Comparison of ENCODE assay signal across 8 cellular contexts in genomic region chr7:66921396-66921917, GRCh38. TPM values are rescaled to one million over a fixed set of nuclear protein-coding genes. Genes with fewer than 3 reads are reported as not detected.
DNase-seq lines count a peak whose midpoint lies in the region; ATAC-seq, FAIRE-seq and TF ChIP-seq lines count a peak whose summit lies in the region.

No MANE protein-coding gene starts in this region.

- H3K4me1 ChIP-seq in HUES64 (ENCODE audit: insufficient read depth, low read length) (peaks cover 6% of the 10 kb centered on the region; the same call in 1 of the 2 replicates), muscle layer of duodenum (ENCODE audit: control insufficient read depth in 1 of 2, insufficient read depth in 2 of 2, low read length in 2 of 2) (peaks cover 0 to 38% of the 10 kb centered on the region in 2 donors)

- H3K36me3 ChIP-seq in HUES64 (ENCODE audit: insufficient read depth, low read length) = peaks cover 10% of the 10 kb centered on the region; the same call in 1 of the 2 replicates
- no peaks in the 10 kb centered on the region for H3K36me3 ChIP-seq in muscle layer of duodenum (ENCODE audit: control insufficient read depth in 1 of 2, insufficient read depth in 2 of 2, low read length in 2 of 2)

- peak overlapping the region; percentile 84 for H3K4me3 ChIP-seq in HUES64 (ENCODE audit: low read length)
- H3K4me3 ChIP-seq in epithelial cell of esophagus (ENCODE audit: low read length) = peak overlapping the region; percentile 94
- peak overlapping the region; percentile 96 for H3K4me3 ChIP-seq in muscle layer of duodenum (ENCODE audit: low read depth in 1 of 2, low read length in 2 of 2)

- DNase-seq in DMS 273 (lab: John Stamatoyannopoulos, UW; ENCODE audit: unreplicated experiment) = peak; percentile 89
- peak; percentile 11 for DNase-seq in activated CD4-positive, alpha-beta T cell treated with anti-CD3 and anti-CD28 coated beads for 48 hours
- DNase-seq in epithelial cell of esophagus (ENCODE audit: low read depth) = peak; percentile 19
- peak; percentile 30 for DNase-seq in urothelium cell line (ENCODE audit: low spot score)
- no peak for DNase-seq in germinal center (ENCODE audit: low spot score)

- H3K9ac ChIP-seq in HUES64 (ENCODE audit: low read depth, low read length) = peak overlapping the region; percentile 86

- under 1% methylated on average over 47 of the region's 47 CpGs for whole genome bisulfite sequencing in HUES64

- peak; percentile 20 for ATAC-seq in GM21447 (IDR thresholded peaks at IDR 0.05; ENCODE audit: unreplicated experiment)

- H3K27ac ChIP-seq in HUES64 (ENCODE audit: low read depth, low read length) (peak overlapping the region; percentile 27; the same call in 1 of the 2 replicates), muscle layer of duodenum (ENCODE audit: low read length) (peak overlapping the region; percentile 86)

- H3K27me3 ChIP-seq in HUES64 (ENCODE audit: insufficient read depth, low read length) (no peaks in the 10 kb centered on the region), muscle layer of duodenum (ENCODE audit: low read depth, low read length) (no peaks in the 10 kb centered on the region)

- no peak for TF ChIP-seq CTCF in epithelial cell of esophagus (IDR thresholded peaks at IDR 0.05; ENCODE audit: insufficient read depth, low read depth, low read length, missing control alignments)

- no peaks in the 10 kb centered on the region for H3K9me3 ChIP-seq in HUES64 (ENCODE audit: insufficient read depth, low read depth, low read length)
- no peaks in the 10 kb centered on the region for H3K9me3 ChIP-seq in muscle layer of duodenum (ENCODE audit: control insufficient read depth in 1 of 2, low read length in 2 of 2)

- FAIRE-seq in urothelium cell line (lab: Jason Lieb, UNC) = no peak

RNA-seq across cellular contexts. Expression of gene TMEM248, which starts 0.4 kb away (rescaled TPM):
- 34.5 TPM for polyA plus RNA-seq in HUES64 (2013, experiment 1 of 2)
- polyA plus RNA-seq in HUES64 (2013, experiment 2 of 2) = 34.6 TPM
